ENCODE assay signal across 9 cellular contexts in genomic region chr2:235670974-235671787, GRCh38.
DNase-seq lines count a peak whose midpoint lies in the region; ATAC-seq and TF ChIP-seq lines count a peak whose summit lies in the region.
"Had no signal": no experiment of that assay in that cellular context is flagged by ENCODE, and none has a peak within 500 bp of the region (broad histone marks: within the 10 kb centered on the region; RNA-seq: fewer than 3 reads in every experiment).

No MANE protein-coding gene starts in this region.

- no peaks in the 10 kb centered on the region for H3K9me3 ChIP-seq in osteoblast (ENCODE audit: low read depth, low read length)

- no peak overlapping the region for H3K27ac ChIP-seq in osteoblast (ENCODE audit: low read depth, low read length)

- peaks cover 8% of the 10 kb centered on the region for H3K36me3 Mint-ChIP-seq in effector memory CD8-positive, alpha-beta T cell (ENCODE audit: insufficient read depth)
- no peaks in the 10 kb centered on the region for H3K36me3 Mint-ChIP-seq in activated T-helper 2 cell treated with anti-CD3 and anti-CD28 coated beads, Interferon-gamma antibody, Interleukin-2, Interleukin-4, amounts not matched to agents 10 μg/mL and 5 μg/mL and 100 μg/mL, durations not matched to agents 14 hours and 24 hours and 36 hours (ENCODE audit: low read depth)
- H3K36me3 Mint-ChIP-seq: naive B cell had no signal

- peaks cover 31% of the 10 kb centered on the region for H3K79me2 ChIP-seq in osteoblast (ENCODE audit: insufficient read depth, low read length)

- peak; percentile 42 for DNase-seq in D341Med (ENCODE audit: low spot score)
- DNase-seq in NCI-H2171 treated with DMSO at 0.1 percent for 48 hours (lab: John Stamatoyannopoulos, UW) = peak; percentile 73
- DNase-seq in effector memory CD8-positive, alpha-beta T cell = peak in 1 of 3 experiments; percentile 3
- peak; percentile 73 for DNase-seq in osteoblast (ENCODE audit: insufficient read length, low spot score, missing footprints)
- DNase-seq in activated T-helper 2 cell treated with anti-CD3 and anti-CD28 coated beads, Interferon-gamma antibody, Interleukin-2, Interleukin-4, amounts not matched to agents 10 μg/mL and 5 μg/mL and 100 μg/mL, durations not matched to agents 14 hours and 24 hours and 36 hours (ENCODE audit: low spot score) = no peak
- DNase-seq: naive B cell had no signal

- H3K9me3 Mint-ChIP-seq in effector memory CD8-positive, alpha-beta T cell = no peaks in the 10 kb centered on the region
- H3K9me3 Mint-ChIP-seq in activated T-helper 2 cell treated with anti-CD3 and anti-CD28 coated beads, Interferon-gamma antibody, Interleukin-2, Interleukin-4, amounts not matched to agents 10 μg/mL and 5 μg/mL and 100 μg/mL, durations not matched to agents 14 hours and 24 hours and 36 hours = no peaks in the 10 kb centered on the region
- H3K9me3 Mint-ChIP-seq: naive B cell had no signal

- H3K4me3 Mint-ChIP-seq in effector memory CD8-positive, alpha-beta T cell = peak overlapping the region; percentile 74 to 85
- H3K4me3 Mint-ChIP-seq in activated T-helper 2 cell treated with anti-CD3 and anti-CD28 coated beads, Interferon-gamma antibody, Interleukin-2, Interleukin-4, amounts not matched to agents 10 μg/mL and 5 μg/mL and 100 μg/mL, durations not matched to agents 14 hours and 24 hours and 36 hours (ENCODE audit: low read depth) = no peak overlapping the region

- peak overlapping the region in 1 of 2 donors; percentile 79 for H3K27ac Mint-ChIP-seq in effector memory CD8-positive, alpha-beta T cell
- no peak overlapping the region for H3K27ac Mint-ChIP-seq in activated T-helper 2 cell treated with anti-CD3 and anti-CD28 coated beads, Interferon-gamma antibody, Interleukin-2, Interleukin-4, amounts not matched to agents 10 μg/mL and 5 μg/mL and 100 μg/mL, durations not matched to agents 14 hours and 24 hours and 36 hours

- peaks cover 27 to 37% of the 10 kb centered on the region in 2 donors for H3K4me1 Mint-ChIP-seq in effector memory CD8-positive, alpha-beta T cell (ENCODE audit: low read depth in 2 of 2)
- peaks cover 1% of the 10 kb centered on the region for H3K4me1 Mint-ChIP-seq in activated T-helper 2 cell treated with anti-CD3 and anti-CD28 coated beads, Interferon-gamma antibody, Interleukin-2, Interleukin-4, amounts not matched to agents 10 μg/mL and 5 μg/mL and 100 μg/mL, durations not matched to agents 14 hours and 24 hours and 36 hours (ENCODE audit: low read depth)

- peaks cover 6 to 22% of the 10 kb centered on the region in 2 donors for H3K27me3 Mint-ChIP-seq in effector memory CD8-positive, alpha-beta T cell
- H3K27me3 Mint-ChIP-seq in activated T-helper 2 cell treated with anti-CD3 and anti-CD28 coated beads, Interferon-gamma antibody, Interleukin-2, Interleukin-4, amounts not matched to agents 10 μg/mL and 5 μg/mL and 100 μg/mL, durations not matched to agents 14 hours and 24 hours and 36 hours (ENCODE audit: low read depth) = peaks cover 59% of the 10 kb centered on the region

- no peak for TF ChIP-seq CTCF in osteoblast (IDR thresholded peaks at IDR 0.05; ENCODE audit: extremely low read depth, low read depth, low read length)

- H2AFZ ChIP-seq in osteoblast (ENCODE audit: low read length) = no peak overlapping the region

- intact Hi-C loops in activated T-helper 2 cell treated with anti-CD3 and anti-CD28 coated beads, Interferon-gamma antibody, Interleukin-2, Interleukin-4, amounts not matched to agents 10 μg/mL and 5 μg/mL and 100 μg/mL, durations not matched to agents 14 hours and 24 hours and 36 hours (cut with micrococcal nuclease) = loop anchor here (5.0 kb wide), 1 partner anchor 506 kb away; no protein-coding TSS in a partner anchor

- H3K27me3 ChIP-seq in osteoblast (ENCODE audit: insufficient read depth, low read length) = no peaks in the 10 kb centered on the region

- ATAC-seq in effector memory CD8-positive, alpha-beta T cell (replicated peaks) = peak; percentile 11
- ATAC-seq in HG02642 (IDR thresholded peaks at IDR 0.05; ENCODE audit: poor library complexity, unreplicated experiment) (no peak), HG03520 (IDR thresholded peaks at IDR 0.05; ENCODE audit: unreplicated experiment) (no peak), HG03159 (IDR thresholded peaks at IDR 0.05; ENCODE audit: unreplicated experiment) (no peak)

- peaks cover 17% of the 10 kb centered on the region for H3K4me1 ChIP-seq in osteoblast (ENCODE audit: insufficient read depth, low read length)

- peak overlapping the region; percentile 73 for H3K4me3 ChIP-seq in osteoblast (ENCODE audit: insufficient read depth, low read length)

- H3K36me3 ChIP-seq in osteoblast (ENCODE audit: insufficient read depth, low read length) = no peaks in the 10 kb centered on the region

- H4K20me1 ChIP-seq in osteoblast (ENCODE audit: insufficient read depth, low read length) = peaks cover 67% of the 10 kb centered on the region

- peak overlapping the region; percentile 68 for H3K4me2 ChIP-seq in osteoblast (ENCODE audit: insufficient read depth, low read length)
